Comparison of ENCODE assay signal across 14 cellular contexts in genomic region chr21:38994014-38994413, GRCh38.
DNase-seq lines count a peak whose midpoint lies in the region; ATAC-seq and TF ChIP-seq lines count a peak whose summit lies in the region.
"Had no signal": no experiment of that assay in that cellular context is flagged by ENCODE, and none has a peak within 500 bp of the region (broad histone marks: within the 10 kb centered on the region; RNA-seq: fewer than 3 reads in every experiment).

No MANE protein-coding gene starts in this region.

- no peak overlapping the region for H3K9ac ChIP-seq in Karpas-422 (ENCODE audit: low read length)

- H4K20me1 ChIP-seq in Karpas-422 (ENCODE audit: insufficient read depth, low read depth, low read length), result no peaks in the 10 kb centered on the region

- ATAC-seq in lower lobe of right lung, result no peak
- no peak for ATAC-seq in GM21367 (IDR thresholded peaks at IDR 0.05; ENCODE audit: unreplicated experiment)
- no peak for ATAC-seq in GM18520 (IDR thresholded peaks at IDR 0.05; ENCODE audit: unreplicated experiment)
- ATAC-seq: activated CD8-positive, alpha-beta memory T cell treated with anti-CD3 and anti-CD28 coated beads, Interleukin-2, amount 10 ng/mL, durations not matched to agents 7 days and 5 days had no signal

- peak overlapping the region; percentile 16; the same call in 1 of the 2 replicates for H3K27ac Mint-ChIP-seq in HFFc6
- H3K27ac Mint-ChIP-seq: activated B cell treated with CpG ODN at 0.5 μM for 24 hours; activated CD8-positive, alpha-beta memory T cell treated with anti-CD3 and anti-CD28 coated beads, Interleukin-2, amount 10 ng/mL, durations not matched to agents 7 days and 5 days; stimulated activated naive CD8-positive, alpha-beta T cell treated with anti-CD3 and anti-CD28 coated beads, Interleukin-15, Interleukin-2, amounts not matched to agents 100 ng/mL and 50 ng/mL, for 24 hours had no signal

- H3K4me1 ChIP-seq in breast epithelium (peaks cover 0 to 10% of the 10 kb centered on the region in 2 donors), lower lobe of right lung (peaks cover 85% of the 10 kb centered on the region), spleen (peaks cover 7 to 93% (median 55%) of the 10 kb centered on the region in 6 donors), Karpas-422 (ENCODE audit: low read length) (peaks cover 28% of the 10 kb centered on the region)

- H3K4me3 Mint-ChIP-seq in HFFc6, result no peak overlapping the region
- H3K4me3 Mint-ChIP-seq: activated B cell treated with CpG ODN at 0.5 μM for 24 hours; activated CD8-positive, alpha-beta memory T cell treated with anti-CD3 and anti-CD28 coated beads, Interleukin-2, amount 10 ng/mL, durations not matched to agents 7 days and 5 days; stimulated activated naive CD8-positive, alpha-beta T cell treated with anti-CD3 and anti-CD28 coated beads, Interleukin-15, Interleukin-2, amounts not matched to agents 100 ng/mL and 50 ng/mL, for 24 hours had no signal

- no peak overlapping the region for H2AFZ ChIP-seq in Karpas-422 (ENCODE audit: low read length)

- peaks cover 46% of the 10 kb centered on the region for H3K4me1 Mint-ChIP-seq in HFFc6 (ENCODE audit: low read depth)

- no peak overlapping the region for H3K4me2 ChIP-seq in Karpas-422 (ENCODE audit: low read depth, low read length, poor library complexity, severe bottlenecking)

- no peaks in the 10 kb centered on the region for H3K27me3 ChIP-seq in breast epithelium
- no peaks in the 10 kb centered on the region for H3K27me3 ChIP-seq in lower lobe of right lung (ENCODE audit: low read depth)
- peaks cover 0 to 30% (median 0%) of the 10 kb centered on the region in 7 donors for H3K27me3 ChIP-seq in spleen (replicated peaks in 1 of 7)
- no peaks in the 10 kb centered on the region for H3K27me3 ChIP-seq in Karpas-422 (ENCODE audit: low read length)

- no peak for TF ChIP-seq CTCF in HFFc6 (IDR thresholded peaks at IDR 0.05)
- TF ChIP-seq CTCF in breast epithelium (IDR thresholded peaks at IDR 0.05), result no peak
- no peak for TF ChIP-seq CTCF in lower lobe of right lung (IDR thresholded peaks at IDR 0.05)
- no peak for TF ChIP-seq CTCF in spleen (IDR thresholded peaks at IDR 0.05 in 8 of 11, conservative IDR thresholded peaks at IDR 0.05 in 3 of 11)

- no peak for DNase-seq in HFFc6
- no peak for DNase-seq in breast epithelium (ENCODE audit: low spot score in 2 of 2)
- DNase-seq in lower lobe of right lung, result no peak
- DNase-seq in spleen, result no peak
- no peak for DNase-seq in UCSD-AML1 (lab: John Stamatoyannopoulos, UW; ENCODE audit: unreplicated experiment)
- no peak for DNase-seq in Karpas-422
- DNase-seq: activated B cell treated with CpG ODN at 0.5 μM for 24 hours; activated CD8-positive, alpha-beta memory T cell treated with anti-CD3 and anti-CD28 coated beads, Interleukin-2, amount 10 ng/mL, durations not matched to agents 7 days and 5 days; activated gamma-delta T cell treated with Interleukin-2 at 50 U/mL for 16 hours; effector CD8-positive, alpha-beta T cell; NCI-H1417 treated with DMSO at 0.1 percent for 48 hours had no signal

- peaks cover 18% of the 10 kb centered on the region for H3K27me3 Mint-ChIP-seq in HFFc6 (ENCODE audit: insufficient read depth)

- H3K36me3 ChIP-seq in breast epithelium (no peaks in the 10 kb centered on the region), lower lobe of right lung (no peaks in the 10 kb centered on the region), spleen (no peaks in the 10 kb centered on the region), Karpas-422 (ENCODE audit: insufficient read depth, low read length) (no peaks in the 10 kb centered on the region)

- intact Hi-C loops in breast epithelium (cut with DNase I; ENCODE audit: low total_unique reads), result no loop called here
- intact Hi-C loops in lower lobe of right lung (cut with DNase I), result no loop called here
- intact Hi-C loops in spleen (cut with DNase I; ENCODE audit: low total_unique reads), result loop anchor here (10.0 kb wide), 1 partner anchor 101 kb away; no protein-coding TSS in a partner anchor

- 59 to 84% (median 74%) methylated on average over 11 of the region's 11 CpGs for WGBS in spleen, 5 donors

- H3K9me2 ChIP-seq in Karpas-422 (replicated peaks; ENCODE audit: insufficient read depth, low read length), result no peaks in the 10 kb centered on the region

- no peaks in the 10 kb centered on the region for H3K36me3 Mint-ChIP-seq in HFFc6 (ENCODE audit: low read depth)

- no peak overlapping the region for H3K4me3 ChIP-seq in breast epithelium
- no peak overlapping the region for H3K4me3 ChIP-seq in lower lobe of right lung
- no peak overlapping the region for H3K4me3 ChIP-seq in spleen
- no peak overlapping the region for H3K4me3 ChIP-seq in Karpas-422 (ENCODE audit: low read length)

- no peaks in the 10 kb centered on the region for H3K79me2 ChIP-seq in Karpas-422 (ENCODE audit: low read length)

- TF ChIP-seq POLR2A in breast epithelium (IDR thresholded peaks at IDR 0.05), result no peak
- no peak for TF ChIP-seq POLR2A in spleen (IDR thresholded peaks at IDR 0.05)

- H3K27ac ChIP-seq in breast epithelium, result peak overlapping the region; percentile 68 to 89
- H3K27ac ChIP-seq in lower lobe of right lung, result peak overlapping the region; percentile 64
- H3K27ac ChIP-seq in spleen, result peak overlapping the region; percentile 38 to 88 (median 83)
- no peak overlapping the region for H3K27ac ChIP-seq in Karpas-422 (ENCODE audit: low read length)

- no peaks in the 10 kb centered on the region for H3K9me3 Mint-ChIP-seq in HFFc6
- H3K9me3 Mint-ChIP-seq: activated B cell treated with CpG ODN at 0.5 μM for 24 hours; stimulated activated naive CD8-positive, alpha-beta T cell treated with anti-CD3 and anti-CD28 coated beads, Interleukin-15, Interleukin-2, amounts not matched to agents 100 ng/mL and 50 ng/mL, for 24 hours had no signal

- H3K9me3 ChIP-seq in breast epithelium, result no peaks in the 10 kb centered on the region
- no peaks in the 10 kb centered on the region for H3K9me3 ChIP-seq in lower lobe of right lung
- H3K9me3 ChIP-seq in spleen, result no peaks in the 10 kb centered on the region
- no peaks in the 10 kb centered on the region for H3K9me3 ChIP-seq in Karpas-422 (ENCODE audit: low read length)
